ENCODE assay signal across 25 cellular contexts in the genomic region with DNA sequence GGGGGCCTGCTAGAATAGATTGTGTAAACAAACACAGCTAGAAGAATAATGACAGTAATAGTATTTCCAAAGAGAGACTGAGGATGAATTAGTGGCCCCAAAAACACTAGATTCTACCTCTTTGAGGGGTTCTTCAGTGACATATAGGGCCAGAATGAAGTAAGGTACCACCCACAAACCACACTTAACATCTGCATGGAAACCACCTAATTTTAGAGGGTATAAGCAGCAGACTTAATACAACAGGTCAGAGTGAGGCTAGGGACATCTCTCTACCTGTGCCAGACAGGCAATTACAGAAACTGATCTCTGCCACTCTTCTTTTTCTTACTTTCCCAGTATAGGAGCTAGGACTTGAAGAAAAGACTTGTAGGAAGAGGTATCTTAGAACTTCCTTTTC. TPM values are rescaled to one million over a fixed set of nuclear protein-coding genes. Genes with fewer than 3 reads are reported as not detected.
DNase-seq lines count a peak whose midpoint lies in the region; ATAC-seq and TF ChIP-seq lines count a peak whose summit lies in the region.
"Had no signal": no experiment of that assay in that cellular context is flagged by ENCODE, and none has a peak within 500 bp of the region (broad histone marks: within the 10 kb centered on the region; RNA-seq: fewer than 3 reads in every experiment).

No MANE protein-coding gene starts in this region.

- intact Hi-C loops in left lung (cut with DNase I) = no loop called here

- TF ChIP-seq CTCF in GM20000 (IDR thresholded peaks at IDR 0.05; ENCODE audit: extremely low read depth, missing control alignments) (no peak), left lung (IDR thresholded peaks at IDR 0.05) (no peak), suprapubic skin (IDR thresholded peaks at IDR 0.05) (no peak)

- H3K4me3 ChIP-seq in left lung = no peak overlapping the region
- H3K4me3 ChIP-seq in suprapubic skin = no peak overlapping the region
- H3K4me3 ChIP-seq: K562, PC-9, thoracic aorta had no signal

- ATAC-seq in GM18517 (IDR thresholded peaks at IDR 0.05; ENCODE audit: unreplicated experiment) (peak; percentile 53), HG03135 (IDR thresholded peaks at IDR 0.05; ENCODE audit: unreplicated experiment) (peak; percentile 62), left lung (peak; percentile 24)
- ATAC-seq: activated CD4-positive, CD25-positive, alpha-beta regulatory T cell treated with anti-CD3 and anti-CD28 coated beads, Interleukin-2, amount 50 U/mL, for 24 hours; K562 had no signal

- no peak overlapping the region for H3K27ac ChIP-seq in left lung
- no peak overlapping the region for H3K27ac ChIP-seq in suprapubic skin
- H3K27ac ChIP-seq: PC-9, thoracic aorta had no signal

- peaks cover 0 to 3% of the 10 kb centered on the region in 2 donors for H3K4me1 ChIP-seq in left lung
- H3K4me1 ChIP-seq in suprapubic skin = no peaks in the 10 kb centered on the region

- no peaks in the 10 kb centered on the region for H3K27me3 ChIP-seq in left lung
- no peaks in the 10 kb centered on the region for H3K27me3 ChIP-seq in suprapubic skin

- no peaks in the 10 kb centered on the region for H3K36me3 ChIP-seq in left lung
- H3K36me3 ChIP-seq in suprapubic skin = no peaks in the 10 kb centered on the region
- H3K36me3 ChIP-seq: thoracic aorta had no signal

- DNase-seq in GM20000 (ENCODE audit: low spot score) = peak; percentile 4
- no peak for DNase-seq in left lung
- DNase-seq in NCI-H2196 treated with DMSO at 0.1 percent for 48 hours (lab: John Stamatoyannopoulos, UW; ENCODE audit: unreplicated experiment) = no peak
- DNase-seq in middle frontal gyrus (ENCODE audit: extremely low spot score, low spot score) = no peak
- DNase-seq in suprapubic skin (ENCODE audit: low spot score in 2 of 2) = no peak
- DNase-seq: activated CD4-positive, alpha-beta memory T cell treated with anti-CD3 and anti-CD28 coated beads for 36 hours; activated effector memory CD4-positive, alpha-beta T cell treated with anti-CD3 and anti-CD28 coated beads, Interleukin-2, amount 50 U/mL, for 16 hours; activated naive CD8-positive, alpha-beta T cell treated with anti-CD3 and anti-CD28 coated beads, Interleukin-2, amount 10 ng/mL, durations not matched to agents 7 days and 5 days; C1 segment of cervical spinal cord; DND-41; H9; islet precursor cell; NCI-H1436; NCI-H2107; NCI-H510A treated with DMSO at 0.1 percent for 48 hours; NK-92 treated with Interleukin-12 subunit alpha and Interleukin-12 subunit beta, amount 100 ng/mL, for 24 hours; PC-9; SHP77 treated with DMSO at 0.1 percent for 48 hours; stimulated activated naive B cell treated with anti-CD40 and anti-IgM and Interleukin-4, amounts not matched to agents 10 μg/mL and 1 μg/mL and 100 μg/mL, for 72 hours; SW 1271 had no signal

- no peaks in the 10 kb centered on the region for H3K9me3 ChIP-seq in left lung
- H3K9me3 ChIP-seq in suprapubic skin = no peaks in the 10 kb centered on the region
- H3K9me3 ChIP-seq: thoracic aorta had no signal

- no peak for TF ChIP-seq POLR2A in suprapubic skin (IDR thresholded peaks at IDR 0.05)

- no peak for TF ChIP-seq EP300 in suprapubic skin (IDR thresholded peaks at IDR 0.05)

RNA-seq across cellular contexts. Expression of a gene that starts 20.1 kb away (rescaled TPM):
- total RNA-seq in left lung = 10 to 100 TPM; 15.5 to 17.2 TPM
- 10 to 100 TPM; 28.5 to 37.6 (median 32.3) TPM for total RNA-seq in suprapubic skin

RNA-seq across cellular contexts. Expression of a gene that starts 20.3 kb away (rescaled TPM):
- total RNA-seq in left lung (10 to 100 TPM; 15.8 to 23.6 TPM), suprapubic skin (10 to 100 TPM in 3 of 4 donors, 1 to 10 TPM in 1; 7.1 to 61.9 (median 33.5) TPM)
